In genomic region chr14:105152794-105153241, GRCh38 we compare ENCODE assay signal across 22 cellular contexts. TPM values are rescaled to one million over a fixed set of nuclear protein-coding genes. Genes with fewer than 3 reads are reported as not detected.
A peak's percentile ranks its signal among the peaks of the same experiment; 100 is the strongest.
DNase-seq lines count a peak whose midpoint lies in the region; ATAC-seq and TF ChIP-seq lines count a peak whose summit lies in the region.
"Had no signal": no experiment of that assay in that cellular context is flagged by ENCODE, and none has a peak within 500 bp of the region (broad histone marks: within the 10 kb centered on the region; RNA-seq: fewer than 3 reads in every experiment).

No MANE protein-coding gene starts in this region.

- H3K4me3 Mint-ChIP-seq in stimulated activated naive CD8-positive, alpha-beta T cell treated with anti-CD3 and anti-CD28 coated beads, Interleukin-15, amount 100 ng/mL, for 72 hours: no peak overlapping the region
- H3K4me3 Mint-ChIP-seq: activated CD4-positive, alpha-beta memory T cell treated with anti-CD3 and anti-CD28 coated beads, Interleukin-2, amount 10 ng/mL, durations not matched to agents 7 days and 5 days; CD8-positive, alpha-beta T cell; dendritic cell treated with granulocyte-macrophage colony-stimulating factor and Interleukin-4, amounts not matched to agents 40 ng/mL and 50 ng/mL, for 4 days had no signal

- H3K9me3 ChIP-seq in body of pancreas (no peaks in the 10 kb centered on the region), heart right ventricle (no peaks in the 10 kb centered on the region), osteoblast (ENCODE audit: low read depth, low read length) (no peaks in the 10 kb centered on the region), uterus (no peaks in the 10 kb centered on the region)
- H3K9me3 ChIP-seq: SJSA1 had no signal

- H3K27me3 ChIP-seq in body of pancreas (no peaks in the 10 kb centered on the region), heart right ventricle (no peaks in the 10 kb centered on the region), osteoblast (ENCODE audit: insufficient read depth, low read length) (no peaks in the 10 kb centered on the region), uterus (no peaks in the 10 kb centered on the region)
- H3K27me3 ChIP-seq: SJSA1 had no signal

- no peaks in the 10 kb centered on the region for H4K20me1 ChIP-seq in osteoblast (ENCODE audit: insufficient read depth, low read length)

- peak overlapping the region in 1 of 2 donors; percentile 48 for H3K27ac Mint-ChIP-seq in stimulated activated naive CD8-positive, alpha-beta T cell treated with anti-CD3 and anti-CD28 coated beads, Interleukin-15, amount 100 ng/mL, for 72 hours
- H3K27ac Mint-ChIP-seq: activated CD4-positive, alpha-beta memory T cell treated with anti-CD3 and anti-CD28 coated beads, Interleukin-2, amount 10 ng/mL, durations not matched to agents 7 days and 5 days; CD8-positive, alpha-beta T cell; dendritic cell treated with granulocyte-macrophage colony-stimulating factor and Interleukin-4, amounts not matched to agents 40 ng/mL and 50 ng/mL, for 4 days had no signal

- H3K4me1 Mint-ChIP-seq in stimulated activated naive CD8-positive, alpha-beta T cell treated with anti-CD3 and anti-CD28 coated beads, Interleukin-15, amount 100 ng/mL, for 72 hours: no peaks in the 10 kb centered on the region
- H3K4me1 Mint-ChIP-seq: activated CD4-positive, alpha-beta memory T cell treated with anti-CD3 and anti-CD28 coated beads, Interleukin-2, amount 10 ng/mL, durations not matched to agents 7 days and 5 days had no signal

- DNase-seq in body of pancreas (peak in 1 of 4 donors; percentile 13), heart right ventricle (peak; percentile 44 to 58), osteoblast (ENCODE audit: insufficient read length, low spot score, missing footprints) (peak; percentile 90), uterus (peak in 1 of 2 donors; percentile 47)
- no peak for DNase-seq in stimulated activated naive CD8-positive, alpha-beta T cell treated with anti-CD3 and anti-CD28 coated beads, Interleukin-15, amount 100 ng/mL, for 72 hours
- no peak for DNase-seq in activated CD8-positive, alpha-beta memory T cell treated with anti-CD3 and anti-CD28 coated beads for 24 hours
- DNase-seq: activated CD4-positive, alpha-beta memory T cell treated with anti-CD3 and anti-CD28 coated beads, Interleukin-2, amount 10 ng/mL, durations not matched to agents 7 days and 5 days; activated naive CD4-positive, alpha-beta T cell; DMS 273 treated with DMSO at 0.1 percent for 48 hours; mesendoderm; NCI-H146; NCI-H524; NK-92 treated with Interleukin-12 subunit alpha and Interleukin-12 subunit beta, amount 100 ng/mL, for 24 hours; occipital lobe; retina; stimulated activated CD4-positive, alpha-beta T cell treated with anti-CD3 and anti-CD28 coated beads, Interleukin-4, amount 100 ng/mL, for 4 hours; stimulated activated naive CD4-positive, alpha-beta T cell had no signal

- H3K4me3 ChIP-seq in body of pancreas: no peak overlapping the region
- peak overlapping the region in 3 of 10 donors; percentile 4 to 17 (median 7) for H3K4me3 ChIP-seq in heart right ventricle
- no peak overlapping the region for H3K4me3 ChIP-seq in osteoblast (ENCODE audit: insufficient read depth, low read length)
- no peak overlapping the region for H3K4me3 ChIP-seq in uterus
- H3K4me3 ChIP-seq: SJSA1 had no signal

- H3K9me3 Mint-ChIP-seq in stimulated activated naive CD8-positive, alpha-beta T cell treated with anti-CD3 and anti-CD28 coated beads, Interleukin-15, amount 100 ng/mL, for 72 hours: no peaks in the 10 kb centered on the region
- H3K9me3 Mint-ChIP-seq: activated CD4-positive, alpha-beta memory T cell treated with anti-CD3 and anti-CD28 coated beads, Interleukin-2, amount 10 ng/mL, durations not matched to agents 7 days and 5 days; CD8-positive, alpha-beta T cell; dendritic cell treated with granulocyte-macrophage colony-stimulating factor and Interleukin-4, amounts not matched to agents 40 ng/mL and 50 ng/mL, for 4 days had no signal

- no peaks in the 10 kb centered on the region for H3K79me2 ChIP-seq in osteoblast (ENCODE audit: insufficient read depth, low read length)

- H3K4me2 ChIP-seq in osteoblast (ENCODE audit: insufficient read depth, low read length): no peak overlapping the region

- ATAC-seq in body of pancreas (peak; percentile 19), heart right ventricle (peak; percentile 15 to 79 (median 68)), GM19324 (IDR thresholded peaks at IDR 0.05; ENCODE audit: low FRiP score, unreplicated experiment) (no peak)
- ATAC-seq in stimulated activated naive CD8-positive, alpha-beta T cell treated with anti-CD3 and anti-CD28 coated beads, Interleukin-15, amount 100 ng/mL, for 72 hours: no peak
- ATAC-seq: activated CD4-positive, CD25-positive, alpha-beta regulatory T cell treated with anti-CD3 and anti-CD28 coated beads, Interleukin-2, amount 50 U/mL, for 24 hours; CD8-positive, alpha-beta T cell had no signal

- H3K27ac ChIP-seq in body of pancreas (peak overlapping the region in 2 of 4 donors; percentile 21 to 36), heart right ventricle (peak overlapping the region; percentile 56 to 89 (median 80)), osteoblast (ENCODE audit: low read depth, low read length) (no peak overlapping the region), uterus (peak overlapping the region; percentile 33 to 41)
- H3K27ac ChIP-seq: SJSA1 had no signal

- no peaks in the 10 kb centered on the region for H3K27me3 Mint-ChIP-seq in stimulated activated naive CD8-positive, alpha-beta T cell treated with anti-CD3 and anti-CD28 coated beads, Interleukin-15, amount 100 ng/mL, for 72 hours
- H3K27me3 Mint-ChIP-seq: activated CD4-positive, alpha-beta memory T cell treated with anti-CD3 and anti-CD28 coated beads, Interleukin-2, amount 10 ng/mL, durations not matched to agents 7 days and 5 days had no signal

- no peak for TF ChIP-seq CTCF in body of pancreas (IDR thresholded peaks at IDR 0.05)
- no peak for TF ChIP-seq CTCF in heart right ventricle (IDR thresholded peaks at IDR 0.05)
- no peak for TF ChIP-seq CTCF in osteoblast (IDR thresholded peaks at IDR 0.05; ENCODE audit: extremely low read depth, low read depth, low read length)
- no peak for TF ChIP-seq CTCF in uterus (IDR thresholded peaks at IDR 0.05)

- intact Hi-C loops in body of pancreas (cut with DNase I) (no loop called here), heart right ventricle (cut with DNase I) (loop anchor here in 3 of 10 donors (5.0 kb wide), 2 partner anchors 44 to 61 kb away; no protein-coding TSS in a partner anchor), uterus (cut with DNase I; ENCODE audit: low total_unique reads) (no loop called here)

- 89% methylated on average over 13 of the region's 14 CpGs; no CpG with 5 or more reads in 1 of the 2 donors for WGBS in body of pancreas, 2 donors
- 39 to 58% methylated on average over 14 of the region's 14 CpGs for WGBS in heart right ventricle, 2 donors

- H3K36me3 ChIP-seq in body of pancreas (replicated peaks in 1 of 2; ENCODE audit: insufficient read depth in 1 of 2, low read depth in 2 of 2): no peaks in the 10 kb centered on the region
- peaks cover 0 to 44% (median 3%) of the 10 kb centered on the region in 9 donors for H3K36me3 ChIP-seq in heart right ventricle
- no peaks in the 10 kb centered on the region for H3K36me3 ChIP-seq in osteoblast (ENCODE audit: insufficient read depth, low read length)
- H3K36me3 ChIP-seq in uterus: no peaks in the 10 kb centered on the region

- no peak for TF ChIP-seq POLR2A in body of pancreas (IDR thresholded peaks at IDR 0.05)
- TF ChIP-seq POLR2A in uterus (IDR thresholded peaks at IDR 0.05): no peak

- no peak overlapping the region for H2AFZ ChIP-seq in osteoblast (ENCODE audit: low read length)

- H3K4me1 ChIP-seq in body of pancreas (no peaks in the 10 kb centered on the region), heart right ventricle (peaks cover 9 to 41% (median 30%) of the 10 kb centered on the region in 9 donors), osteoblast (ENCODE audit: insufficient read depth, low read length) (no peaks in the 10 kb centered on the region), uterus (no peaks in the 10 kb centered on the region)
- H3K4me1 ChIP-seq: SJSA1 had no signal

RNA-seq across cellular contexts. Expression of gene JAG2, which starts 15.8 kb away (rescaled TPM):
- total RNA-seq in body of pancreas (10 to 100 TPM; 13.5 to 36.3 TPM), heart right ventricle (10 to 100 TPM; 18.5 to 42.4 (median 26.3) TPM), osteoblast (1.8 and 3.3 TPM in 2 replicates), uterus (10 to 100 TPM in 2 of 4 donors, 1 to 10 TPM in 2; 7.6 to 27.4 (median 11.9) TPM)
- polyA plus RNA-seq in heart right ventricle: 10 to 100 TPM; 23.7 to 45.5 TPM

RNA-seq across cellular contexts. Expression of gene NUDT14, which starts 28.3 kb away (rescaled TPM):
- total RNA-seq in body of pancreas (10 to 100 TPM; 28.8 to 66.9 TPM), heart right ventricle (10 to 100 TPM; 18.9 to 33.9 (median 29.6) TPM), osteoblast (13.6 and 15.9 TPM in 2 replicates), uterus (10 to 100 TPM in 3 of 4 donors, not detected in 1; 11.0 to 22.3 (median 13.2) TPM)
- polyA plus RNA-seq in heart right ventricle: 10 to 100 TPM; 15.1 to 31.1 TPM

Comparison
In these comparisons a context has a peak if more than half of its experiments do, and no peak if none do; other contexts are left out.
1. ATAC-seq: peak in body of pancreas (single experiment) and heart right ventricle (8 of 8); none in stimulated activated naive CD8-positive, alpha-beta T cell treated with anti-CD3 and anti-CD28 coated beads, Interleukin-15, amount 100 ng/mL, for 72 hours (single experiment) and GM19324 (single experiment).
2. DNase-seq: peak in heart right ventricle (2 of 2) and osteoblast (single experiment); none in stimulated activated naive CD8-positive, alpha-beta T cell treated with anti-CD3 and anti-CD28 coated beads, Interleukin-15, amount 100 ng/mL, for 72 hours (0 of 2) and activated CD8-positive, alpha-beta memory T cell treated with anti-CD3 and anti-CD28 coated beads for 24 hours (single experiment).